Comparison of ENCODE assay signal across 1 cellular context in genomic region chr1:178134061-178134460, GRCh38.
TF ChIP-seq lines count a peak whose summit lies in the region.

No MANE protein-coding gene starts in this region.

TF ChIP-seq in GM12878, 131 proteins besides CTCF, POLR2A, EP300 and RAD21 (continued from another document):
- TF ChIP-seq BCLAF1 (IDR thresholded peaks at IDR 0.05): no peak
- no peak for TF ChIP-seq MTA2 (IDR thresholded peaks at IDR 0.05; ENCODE audit: low read depth)
- no peak for TF ChIP-seq E2F8 (IDR thresholded peaks at IDR 0.05; ENCODE audit: low read depth, partially characterized antibody)
- no peak for TF ChIP-seq NBN (IDR thresholded peaks at IDR 0.05)
- no peak for TF ChIP-seq ZSCAN29 (IDR thresholded peaks at IDR 0.05)
- no peak for TF ChIP-seq BRCA1 (IDR thresholded peaks at IDR 0.05; ENCODE audit: low read depth, low read length)
- no peak for TF ChIP-seq SIN3A (IDR thresholded peaks at IDR 0.05; ENCODE audit: low read depth, low read length)
- no peak for TF ChIP-seq HSF1 (IDR thresholded peaks at IDR 0.05; ENCODE audit: low read depth, low read length)
- TF ChIP-seq CREM (IDR thresholded peaks at IDR 0.05; ENCODE audit: low read depth): no peak
